ENCODE assay signal across 8 cellular contexts in the genomic region with DNA sequence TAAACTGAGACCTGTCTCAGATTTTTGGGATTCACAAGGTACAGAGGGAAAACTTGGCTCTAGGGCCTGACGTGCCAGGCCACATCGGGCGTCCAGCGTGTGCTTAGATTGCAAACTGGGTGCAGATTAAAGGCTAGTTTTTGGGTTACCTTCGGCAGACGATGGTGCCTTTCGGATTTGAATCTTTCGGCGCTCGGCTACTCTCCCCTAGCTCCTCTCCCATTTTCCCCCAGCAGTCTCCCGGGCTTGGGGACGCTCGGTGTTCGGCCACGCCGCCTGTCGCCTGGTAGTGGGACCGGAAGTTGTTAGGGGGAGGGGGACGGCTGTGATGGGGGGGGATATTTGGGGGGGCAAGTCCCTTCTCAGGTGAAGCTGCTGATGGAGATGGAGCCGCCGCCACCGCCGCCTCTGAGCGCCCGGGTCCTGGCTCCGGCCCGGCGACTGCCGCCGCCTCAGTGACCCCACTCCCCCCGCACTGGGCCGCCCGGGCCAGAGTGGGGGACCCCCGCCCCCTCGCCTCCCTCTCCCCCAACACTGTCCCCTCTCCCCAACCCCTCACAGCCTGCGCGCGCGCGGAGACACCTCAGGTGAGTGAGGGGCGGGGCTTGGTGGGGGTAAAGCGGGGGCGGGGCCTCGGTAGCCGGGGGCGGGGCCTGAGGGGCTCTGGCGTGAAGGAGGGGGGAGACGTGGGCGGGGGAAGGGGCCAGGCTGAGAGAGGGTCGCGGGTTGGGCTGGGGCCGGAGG. TPM values are rescaled to one million over a fixed set of nuclear protein-coding genes. Genes with fewer than 3 reads are reported as not detected.
DNase-seq lines count a peak whose midpoint lies in the region; ATAC-seq and TF ChIP-seq lines count a peak whose summit lies in the region.

No MANE protein-coding gene starts in this region.

- ATAC-seq in GM18909 (IDR thresholded peaks at IDR 0.05; ENCODE audit: poor library complexity, unreplicated experiment): peak; percentile 73
- ATAC-seq in HG03439 (IDR thresholded peaks at IDR 0.05; ENCODE audit: unreplicated experiment): peak; percentile 69

- peaks cover 4% of the 10 kb centered on the region for H3K4me1 ChIP-seq in A673 (ENCODE audit: insufficient read depth, low read length, poor library complexity, severe bottlenecking)
- H3K4me1 ChIP-seq in liver (ENCODE audit: control insufficient read depth in 4 of 4, insufficient read depth in 4 of 4, low read length in 3 of 4): peaks cover 0 to 12% (median 4%) of the 10 kb centered on the region in 4 donors

- peak in 1 of 2 donors; percentile 40 for TF ChIP-seq RAD21 in liver (IDR thresholded peaks at IDR 0.05)

- no peaks in the 10 kb centered on the region for H3K27me3 ChIP-seq in A673 (replicated peaks; ENCODE audit: insufficient read depth, low read depth, low read length, poor library complexity)
- H3K27me3 ChIP-seq in dorsolateral prefrontal cortex: no peaks in the 10 kb centered on the region
- H3K27me3 ChIP-seq in liver (ENCODE audit: control insufficient read depth in 4 of 4, insufficient read depth in 4 of 4, low read length in 3 of 4): no peaks in the 10 kb centered on the region

- H3K9me3 ChIP-seq in A673 (ENCODE audit: low read depth, low read length, poor library complexity, severe bottlenecking) (no peaks in the 10 kb centered on the region), liver (ENCODE audit: control insufficient read depth in 4 of 4, low read length in 3 of 4) (no peaks in the 10 kb centered on the region)

- no peak for TF ChIP-seq CTCF in A673 (conservative IDR thresholded peaks at IDR 0.05; ENCODE audit: low read depth, low read length)
- peak in 43 of 56 donors; percentile 6 to 67 (median 35) for TF ChIP-seq CTCF in dorsolateral prefrontal cortex (IDR thresholded peaks at IDR 0.05 in 54 of 56, conservative IDR thresholded peaks at IDR 0.05 in 2 of 56; ENCODE audit: low read depth in 1 of 56, partially characterized antibody in 56 of 56)
- no peak for TF ChIP-seq CTCF in liver (IDR thresholded peaks at IDR 0.05; ENCODE audit: low read depth, low read length, missing input control)

- peak; percentile 94 for DNase-seq in A673 (ENCODE audit: low spot score)
- DNase-seq in NCI-H69 (lab: John Stamatoyannopoulos, UW): peak; percentile 97
- peak; percentile 65 to 71 for DNase-seq in activated CD4-positive, alpha-beta T cell treated with anti-CD3 and anti-CD28 coated beads, Interleukin-2, amount 50 U/mL, for 4 hours
- DNase-seq in dorsolateral prefrontal cortex: peak; percentile 78 to 95 (median 90)
- peak; percentile 65 for DNase-seq in stimulated activated CD4-positive, alpha-beta T cell treated with anti-CD3 and anti-CD28 coated beads, Interleukin-2, amount 100 ng/mL, for 4 hours (ENCODE audit: low read depth)

- H3K4me3 ChIP-seq in A673 (ENCODE audit: low read depth, low read length, poor library complexity, severe bottlenecking) (peak overlapping the region; percentile 86), dorsolateral prefrontal cortex (peak overlapping the region; percentile 64 to 99 (median 87)), liver (ENCODE audit: low read depth in 1 of 3, low read length in 3 of 3) (peak overlapping the region; percentile 69 to 92 (median 74))

- H3K9ac ChIP-seq in liver (ENCODE audit: low read depth in 1 of 2, low read length in 2 of 2): peak overlapping the region; percentile 45 to 63

- POLR2A ChIA-PET in A673 (lab: Charles Lee; ENCODE audit: low non-redundant PET): interaction anchor here (0.6 to 0.7 kb wide), 3 partner anchors 33 to 1665 kb away, joined by 3 to 5 read pairs (median 4); a partner anchor contains a TSS

- H3K36me3 ChIP-seq in A673 (ENCODE audit: insufficient read depth, low read length, poor library complexity, severe bottlenecking) (no peaks in the 10 kb centered on the region), liver (ENCODE audit: control insufficient read depth in 4 of 4, insufficient read depth in 3 of 4, low read depth in 1 of 4, low read length in 3 of 4) (peaks cover 0 to 15% (median 11%) of the 10 kb centered on the region in 4 donors)

- BruUV-seq in A673 (replicated peaks; lab: Mats Ljungman, UMichigan): no TSS peak

- 1% methylated on average over 52 of the region's 52 CpGs for WGBS in liver

- H3K27ac ChIP-seq in A673 (ENCODE audit: low read depth, low read length, poor library complexity, severe bottlenecking) (peak overlapping the region; percentile 79), dorsolateral prefrontal cortex (peak overlapping the region; percentile 58 to 98 (median 94)), liver (ENCODE audit: low read depth in 1 of 2, low read length in 2 of 2) (peak overlapping the region; percentile 75 to 85)

- CTCF ChIA-PET in A673 (lab: Charles Lee): interaction anchor here (0.6 kb wide), 1 partner anchor 1305 kb away, joined by 3 read pairs; no protein-coding TSS in a partner anchor

- intact Hi-C loops in A673 (cut with micrococcal nuclease; ENCODE audit: unreplicated experiment) (no loop called here), dorsolateral prefrontal cortex (cut with DNase I) (no loop called here)

TF ChIP-seq in liver, 16 proteins besides CTCF, POLR2A, EP300 and RAD21 (continues in another document):
- TF ChIP-seq NR2F2 (IDR thresholded peaks at IDR 0.05) (peak; percentile 32), SP1 (IDR thresholded peaks at IDR 0.05) (peak; percentile 40), TAF1 (conservative IDR thresholded peaks at IDR 0.05) (no peak), HNF4A (conservative IDR thresholded peaks at IDR 0.05) (peak; percentile 24 to 27), RXRA (IDR thresholded peaks at IDR 0.05) (peak; percentile 22 to 37), GABPA (IDR thresholded peaks at IDR 0.05 in 1 of 2, conservative IDR thresholded peaks at IDR 0.05 in 1 of 2) (peak; percentile 33 to 80), HNF4G (IDR thresholded peaks at IDR 0.05) (no peak)
- TF ChIP-seq, protein P1, sequence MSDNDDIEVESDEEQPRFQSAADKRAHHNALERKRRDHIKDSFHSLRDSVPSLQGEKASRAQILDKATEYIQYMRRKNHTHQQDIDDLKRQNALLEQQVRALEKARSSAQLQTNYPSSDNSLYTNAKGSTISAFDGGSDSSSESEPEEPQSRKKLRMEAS (IDR thresholded peaks at IDR 0.05): no peak
- TF ChIP-seq, protein P2, sequence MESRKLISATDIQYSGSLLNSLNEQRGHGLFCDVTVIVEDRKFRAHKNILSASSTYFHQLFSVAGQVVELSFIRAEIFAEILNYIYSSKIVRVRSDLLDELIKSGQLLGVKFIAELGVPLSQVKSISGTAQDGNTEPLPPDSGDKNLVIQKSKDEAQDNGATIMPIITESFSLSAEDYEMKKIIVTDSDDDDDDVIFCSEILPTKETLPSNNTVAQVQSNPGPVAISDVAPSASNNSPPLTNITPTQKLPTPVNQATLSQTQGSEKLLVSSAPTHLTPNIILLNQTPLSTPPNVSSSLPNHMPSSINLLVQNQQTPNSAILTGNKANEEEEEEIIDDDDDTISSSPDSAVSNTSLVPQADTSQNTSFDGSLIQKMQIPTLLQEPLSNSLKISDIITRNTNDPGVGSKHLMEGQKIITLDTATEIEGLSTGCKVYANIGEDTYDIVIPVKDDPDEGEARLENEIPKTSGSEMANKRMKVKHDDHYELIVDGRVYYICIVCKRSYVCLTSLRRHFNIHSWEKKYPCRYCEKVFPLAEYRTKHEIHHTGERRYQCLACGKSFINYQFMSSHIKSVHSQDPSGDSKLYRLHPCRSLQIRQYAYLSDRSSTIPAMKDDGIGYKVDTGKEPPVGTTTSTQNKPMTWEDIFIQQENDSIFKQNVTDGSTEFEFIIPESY (IDR thresholded peaks at IDR 0.05): peak; percentile 22
- TF ChIP-seq, protein P3, sequence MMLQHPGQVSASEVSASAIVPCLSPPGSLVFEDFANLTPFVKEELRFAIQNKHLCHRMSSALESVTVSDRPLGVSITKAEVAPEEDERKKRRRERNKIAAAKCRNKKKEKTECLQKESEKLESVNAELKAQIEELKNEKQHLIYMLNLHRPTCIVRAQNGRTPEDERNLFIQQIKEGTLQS (IDR thresholded peaks at IDR 0.05): peak; percentile 15

RNA-seq across cellular contexts. Expression of a gene that starts 10.2 kb away (rescaled TPM):
- total RNA-seq in A673 (2021) (2.2 and 5.0 TPM in 2 replicates), dorsolateral prefrontal cortex (10 to 100 TPM; 19.5 to 39.8 (median 28.4) TPM), liver (10 to 100 TPM; 17.3 to 39.3 TPM)
- 10 to 100 TPM; 33.0 to 33.1 TPM for polyA plus RNA-seq in liver

RNA-seq across cellular contexts. Expression of a gene that starts 13.5 kb away (rescaled TPM):
- total RNA-seq in A673 (2021) (8.8 and 9.5 TPM in 2 replicates), dorsolateral prefrontal cortex (10 to 100 TPM; 10.2 to 23.6 (median 15.9) TPM), liver (1 to 10 TPM in 1 of 2 donors, under 1 TPM in 1; 0.47 to 1.9 TPM)
- polyA plus RNA-seq in liver: under 1 TPM; 0.69 to 0.80 TPM

RNA-seq across cellular contexts. Expression of a gene that starts 33.4 kb away (rescaled TPM):
- total RNA-seq in A673 (2021) (73.9 and 78.1 TPM in 2 replicates), dorsolateral prefrontal cortex (100 to 1,000 TPM; 148 to 223 (median 185) TPM), liver (10 to 100 TPM; 40.7 to 44.0 TPM)
- polyA plus RNA-seq in liver: 10 to 100 TPM; 20.7 to 36.0 TPM

RNA-seq across cellular contexts. Expression of a gene that starts 34.4 kb away (rescaled TPM):
- total RNA-seq in A673 (2021) (51.9 and 69.9 TPM in 2 replicates), dorsolateral prefrontal cortex (10 to 100 TPM in 110 of 120 experiments, 1 to 10 TPM in 10; 6.6 to 65.3 (median 18.5) TPM), liver (100 to 1,000 TPM in 1 of 2 donors, 10 to 100 TPM in 1; 62.2 to 187 TPM)
- polyA plus RNA-seq in liver: 100 to 1,000 TPM; 250 to 402 TPM

RNA-seq across cellular contexts. Expression of a gene that starts 40.7 kb away (rescaled TPM):
- 103 and 113 TPM in 2 replicates for total RNA-seq in A673 (2021)
- 10 to 100 TPM in 16 of 120 experiments, 1 to 10 TPM in 104; 2.0 to 21.4 (median 6.5) TPM for total RNA-seq in dorsolateral prefrontal cortex
- total RNA-seq in liver: 10 to 100 TPM in 1 of 2 donors, 1 to 10 TPM in 1; 8.6 to 22.6 TPM
- polyA plus RNA-seq in liver: 1 to 10 TPM; 5.1 to 7.3 TPM

Comparison
In these comparisons a context has a peak if more than half of its experiments do, and no peak if none do; other contexts are left out.
1. Peak in every context shown above with its lines: DNase-seq, ATAC-seq, H3K4me3 ChIP-seq and H3K27ac ChIP-seq.
2. CTCF ChIP-seq: peak in dorsolateral prefrontal cortex (43 of 56); none in A673 (single experiment) and liver (single experiment).